In the genomic region with DNA sequence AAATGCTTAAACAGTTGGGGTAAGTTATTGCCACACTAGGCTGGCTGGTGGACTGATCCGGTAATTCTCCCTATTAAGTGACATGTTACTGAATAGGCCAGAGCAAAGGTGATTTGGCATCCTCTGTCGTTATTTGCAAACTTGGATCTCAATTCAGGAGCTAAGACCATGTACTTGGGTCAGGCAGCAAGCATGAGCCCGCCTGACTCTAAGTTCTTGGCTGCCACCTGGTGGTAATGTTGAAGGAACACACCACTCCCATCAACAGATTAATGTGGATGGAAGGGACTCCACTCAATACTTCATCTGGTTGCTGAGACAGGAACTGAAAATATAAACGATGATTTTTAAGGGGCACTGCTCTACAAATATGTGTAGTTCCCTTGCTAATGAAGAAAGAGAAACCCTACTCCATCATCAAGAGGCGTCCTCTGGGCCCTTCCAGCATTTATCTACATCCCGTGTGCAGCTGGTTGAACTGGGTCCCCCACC, we compare ENCODE assay signal across 8 cellular contexts.
DNase-seq lines count a peak whose midpoint lies in the region; ATAC-seq and TF ChIP-seq lines count a peak whose summit lies in the region.

No MANE protein-coding gene starts in this region.

- POLR2A ChIA-PET in RWPE1 (lab: Yijun Ruan, JAX; ENCODE audit: low non-redundant PET), result no interaction called here

- TF ChIP-seq POLR2A in transverse colon (IDR thresholded peaks at IDR 0.05), result no peak

- in situ Hi-C loops in transverse colon (cut with MboI; ENCODE audit: low pct_ligation_motif_present in 1 of 4, low pct_unique_long_range_greater_than_20kb in 1 of 4, low sequenced_read_pairs in 3 of 4), result loop anchor here in 3 of 4 donors (5.0 to 25.0 kb wide), 6 partner anchors 225 to 405 kb away; no protein-coding TSS in a partner anchor

- H3K4me1 ChIP-seq in transverse colon, result peaks cover 0 to 4% (median 2%) of the 10 kb centered on the region in 4 donors

- ATAC-seq in GM21737 (IDR thresholded peaks at IDR 0.05; ENCODE audit: unreplicated experiment), result peak; percentile 85

- TF ChIP-seq CTCF in RWPE1 (conservative IDR thresholded peaks at IDR 0.05; ENCODE audit: low read depth), result peak; percentile 79
- peak; percentile 77 for TF ChIP-seq CTCF in fibroblast of the aortic adventitia (IDR thresholded peaks at IDR 0.05; ENCODE audit: insufficient read depth, low read length)
- peak; percentile 75 to 85 (median 81) for TF ChIP-seq CTCF in transverse colon (IDR thresholded peaks at IDR 0.05)

- H3K27me3 ChIP-seq in transverse colon, result no peaks in the 10 kb centered on the region

- H3K4me3 ChIP-seq in fibroblast of the aortic adventitia (ENCODE audit: low read depth, low read length) (no peak overlapping the region), transverse colon (no peak overlapping the region)

- intact Hi-C loops in transverse colon (cut with DNase I; ENCODE audit: low total_unique reads), result no loop called here

- 0 to 24% methylated on average over 2 to 6 of the region's 6 CpGs for WGBS in transverse colon (ENCODE audit: low coverage in 1 of 2), 2 donors

- H3K9me3 ChIP-seq in transverse colon, result no peaks in the 10 kb centered on the region

- DNase-seq in DMS53 treated with DMSO at 0.1 percent for 48 hours (lab: John Stamatoyannopoulos, UW; ENCODE audit: unreplicated experiment) (peak; percentile 53), LHCN-M2 (ENCODE audit: low read depth) (peak; percentile 70), RWPE1 (ENCODE audit: low spot score) (peak; percentile 80), activated T-helper 1 cell treated with Interleukin-2 at 50 U/mL for 16 hours (ENCODE audit: low read depth) (peak; percentile 27), fibroblast of the aortic adventitia (ENCODE audit: low read depth) (peak; percentile 86), nucleus accumbens (lab: John Stamatoyannopoulos, UW) (peak in 46 of 56 donors; percentile 1 to 74 (median 30)), transverse colon (peak; percentile 53)

- TF ChIP-seq EP300 in transverse colon (IDR thresholded peaks at IDR 0.05; ENCODE audit: low read depth), result no peak

- H3K27ac ChIP-seq in RWPE1, result no peak overlapping the region
- H3K27ac ChIP-seq in transverse colon, result no peak overlapping the region

- CTCF ChIA-PET in RWPE1 (lab: Yijun Ruan, JAX), result interaction anchor here (0.6 to 2.3 kb wide), 12 partner anchors 12 to 1910 kb away, joined by 3 to 21 read pairs (median 3); no protein-coding TSS in a partner anchor

- no peaks in the 10 kb centered on the region for H3K36me3 ChIP-seq in transverse colon

Comparison
In these comparisons a context has a peak if more than half of its experiments do, and no peak if none do; other contexts are left out.
1. DNase-seq: peak in every context shown above with its lines; median percentile 86 in fibroblast of the aortic adventitia; 80 in RWPE1; 70 in LHCN-M2; 53 in DMS53 treated with DMSO at 0.1 percent for 48 hours; 53 in transverse colon; 30 in nucleus accumbens; 27 in activated T-helper 1 cell treated with Interleukin-2 at 50 U/mL for 16 hours.